1 cellular context compared by ENCODE assay signal in genomic region chr10:71850745-71851629, GRCh38.
A peak's percentile ranks its signal among the peaks of the same experiment; 100 is the strongest.
TF ChIP-seq lines count a peak whose summit lies in the region.

Gene PSAP, minus strand, starts transcription at chr10:71851251. Its CDS starts 30 bp downstream, at chr10:71851221.

TF ChIP-seq in HepG2, 621 proteins besides CTCF, POLR2A, EP300 and RAD21 (continued from another document and continues in another):
- TF ChIP-seq ZNF557 (CRISPR knock-in tag; IDR thresholded peaks at IDR 0.05) (0 out of 2 replicates have a peak, but pooled peaks have one; percentile 33), HMGA1 (CRISPR knock-in tag; conservative IDR thresholded peaks at IDR 0.05) (no peak), ZNF180 (CRISPR knock-in tag; IDR thresholded peaks at IDR 0.05; ENCODE audit: borderline replicate concordance, low read depth) (no peak), ZNF121 (CRISPR knock-in tag; IDR thresholded peaks at IDR 0.05) (0 out of 2 replicates have a peak, but pooled peaks have one; percentile 30), ZNF510 (CRISPR knock-in tag; IDR thresholded peaks at IDR 0.05; ENCODE audit: low read depth) (peak; percentile 37; the same call in 1 of the 2 replicates), ETS1 (CRISPR knock-in tag; IDR thresholded peaks at IDR 0.05) (no peak), AGO2 (optimal IDR thresholded peaks at IDR 0.05; ENCODE audit: low read depth, low read length) (peak; percentile 81), PCBP2 (optimal IDR thresholded peaks at IDR 0.05; ENCODE audit: low read depth, low read length, poor library complexity, severe bottlenecking) (no peak), MAX (IDR thresholded peaks at IDR 0.05) (peak; percentile 73), ESRRA (CRISPR knock-in tag; IDR thresholded peaks at IDR 0.05; ENCODE audit: low read depth) (0 out of 2 replicates have a peak, but pooled peaks have one; percentile 9), AHDC1 (CRISPR knock-in tag; IDR thresholded peaks at IDR 0.05; ENCODE audit: borderline replicate concordance) (no peak), FOXM1 (CRISPR knock-in tag; IDR thresholded peaks at IDR 0.05) (no peak), CSRNP2 (CRISPR knock-in tag; conservative IDR thresholded peaks at IDR 0.05; ENCODE audit: low read depth) (no peak), ASH2L (IDR thresholded peaks at IDR 0.05; ENCODE audit: insufficient read length, low read depth, low read length) (peak; percentile 76), POLR2AphosphoS2 (IDR thresholded peaks at IDR 0.05; ENCODE audit: low read depth, low read length) (peak; percentile 87), MIER3 (CRISPR knock-in tag; IDR thresholded peaks at IDR 0.05; ENCODE audit: borderline replicate concordance) (0 out of 2 replicates have a peak, but pooled peaks have one; percentile 13), ZNF607 (CRISPR knock-in tag; IDR thresholded peaks at IDR 0.05; ENCODE audit: borderline replicate concordance) (0 out of 2 replicates have a peak, but pooled peaks have one; percentile 25), USF2 (IDR thresholded peaks at IDR 0.05; ENCODE audit: low read depth, low read length) (peak; percentile 60), USF2 (CRISPR knock-in tag; IDR thresholded peaks at IDR 0.05; ENCODE audit: borderline replicate concordance) (peak; percentile 89), EED (CRISPR knock-in tag; IDR thresholded peaks at IDR 0.05) (0 out of 2 replicates have a peak, but pooled peaks have one; percentile 65), SRSF1 (optimal IDR thresholded peaks at IDR 0.05; ENCODE audit: low read depth, low read length) (peak; percentile 89), PTBP1 (IDR thresholded peaks at IDR 0.05; ENCODE audit: low read depth, low read length, poor library complexity, severe bottlenecking) (peak; percentile 57), KMT2B (CRISPR knock-in tag; IDR thresholded peaks at IDR 0.05) (no peak; the same call in 1 of the 2 replicates), HBP1 (CRISPR knock-in tag; IDR thresholded peaks at IDR 0.05; ENCODE audit: low read depth) (peak; percentile 57; the same call in 1 of the 2 replicates), DR1 (CRISPR knock-in tag; IDR thresholded peaks at IDR 0.05) (peak; percentile 91), FOSL1 (CRISPR knock-in tag; IDR thresholded peaks at IDR 0.05; ENCODE audit: borderline replicate concordance) (0 out of 2 replicates have a peak, but pooled peaks have one; percentile 32), NONO (IDR thresholded peaks at IDR 0.05) (no peak), NONO (CRISPR knock-in tag; conservative IDR thresholded peaks at IDR 0.05) (peak; percentile 52; the same call in 1 of the 2 replicates), ZNF552 (CRISPR knock-in tag; IDR thresholded peaks at IDR 0.05; ENCODE audit: borderline replicate concordance) (no peak), HNRNPK (IDR thresholded peaks at IDR 0.05; ENCODE audit: low read depth, low read length, poor library complexity, severe bottlenecking) (peak; percentile 97), HHEX (CRISPR knock-in tag; IDR thresholded peaks at IDR 0.05) (no peak), GABPA (IDR thresholded peaks at IDR 0.05; ENCODE audit: low read depth, low read length) (no peak), GABPA (CRISPR knock-in tag; IDR thresholded peaks at IDR 0.05; ENCODE audit: low read depth) (peak; percentile 74), KDM4B (CRISPR knock-in tag; IDR thresholded peaks at IDR 0.05) (peak; percentile 76), TFDP2 (CRISPR knock-in tag; IDR thresholded peaks at IDR 0.05) (no peak; the same call in 1 of the 2 replicates), ZSCAN21 (CRISPR knock-in tag; IDR thresholded peaks at IDR 0.05; ENCODE audit: borderline replicate concordance) (no peak; the same call in 1 of the 2 replicates), ZNF570 (CRISPR knock-in tag; IDR thresholded peaks at IDR 0.05; ENCODE audit: borderline replicate concordance) (no peak), POGK (CRISPR knock-in tag; conservative IDR thresholded peaks at IDR 0.05) (no peak), PRDM15 (CRISPR knock-in tag; IDR thresholded peaks at IDR 0.05) (no peak), ZFY (CRISPR knock-in tag; IDR thresholded peaks at IDR 0.05) (peak; percentile 90)
